ENCODE assay signal across 1 cellular context in the genomic region with DNA sequence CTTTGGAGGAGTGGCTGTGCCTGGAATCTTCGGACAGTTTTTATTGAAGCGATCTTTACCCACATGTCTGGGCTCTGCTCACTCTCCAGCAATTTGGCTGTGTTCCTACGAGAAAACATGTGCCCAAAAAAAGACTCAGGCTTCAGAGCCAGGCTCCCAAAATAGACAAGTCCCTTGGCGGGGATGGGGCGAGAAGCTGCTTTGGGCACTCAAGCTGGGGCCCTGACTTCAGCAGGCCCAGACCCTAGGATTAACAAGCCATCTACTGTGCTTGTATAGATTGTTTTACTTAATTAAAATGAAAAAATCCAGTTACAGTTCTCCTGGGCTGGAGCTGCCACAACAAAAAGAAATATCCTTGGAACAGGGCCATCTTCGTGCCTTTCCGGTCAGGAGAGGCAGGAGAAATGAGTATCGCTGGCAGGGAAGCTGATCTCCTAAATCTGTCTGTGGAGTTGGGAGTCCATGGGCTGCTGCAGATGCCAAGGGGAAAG.
TF ChIP-seq lines count a peak whose summit lies in the region.

No MANE protein-coding gene starts in this region.

TF ChIP-seq in SK-N-SH, 30 proteins besides CTCF, POLR2A, EP300 and RAD21 (continued from another document):
- TF ChIP-seq FOSL2 (IDR thresholded peaks at IDR 0.05; ENCODE audit: borderline replicate concordance, low read depth) (no peak), GABPA (IDR thresholded peaks at IDR 0.05; ENCODE audit: low read depth) (no peak), SIN3A (IDR thresholded peaks at IDR 0.05; ENCODE audit: borderline replicate concordance, low read depth, low read length) (no peak), GATA2 (CRISPR knock-in tag; IDR thresholded peaks at IDR 0.05) (no peak), YY1 (IDR thresholded peaks at IDR 0.05; ENCODE audit: low read depth) (no peak), NRF1 (IDR thresholded peaks at IDR 0.05; ENCODE audit: low read depth, low read length) (no peak), TEAD4 (IDR thresholded peaks at IDR 0.05; ENCODE audit: borderline replicate concordance, insufficient read depth) (no peak), USF2 (IDR thresholded peaks at IDR 0.05; ENCODE audit: borderline replicate concordance, low read depth, low read length) (no peak), EZH2phosphoT487 (IDR thresholded peaks at IDR 0.05; ENCODE audit: borderline replicate concordance, low read depth) (no peak), TCF12 (IDR thresholded peaks at IDR 0.05) (peak; percentile 51), POLR2AphosphoS5 (IDR thresholded peaks at IDR 0.05; ENCODE audit: low read depth, low read length) (no peak), CHD2 (IDR thresholded peaks at IDR 0.05; ENCODE audit: low read length, partially characterized antibody) (no peak), ELF1 (IDR thresholded peaks at IDR 0.05) (no peak), FOXM1 (IDR thresholded peaks at IDR 0.05; ENCODE audit: low read depth) (no peak), IRF3 (IDR thresholded peaks at IDR 0.05; ENCODE audit: low read depth, low read length) (no peak), MEF2A (IDR thresholded peaks at IDR 0.05; ENCODE audit: borderline replicate concordance, low read depth) (no peak), NFIC (IDR thresholded peaks at IDR 0.05; ENCODE audit: borderline replicate concordance) (peak; percentile 50; the same call in 1 of the 2 replicates), SMC3 (IDR thresholded peaks at IDR 0.05; ENCODE audit: low read depth, low read length) (no peak), RCOR1 (IDR thresholded peaks at IDR 0.05; ENCODE audit: low read length) (no peak), RFX5 (IDR thresholded peaks at IDR 0.05; ENCODE audit: low read length) (no peak), PBX3 (IDR thresholded peaks at IDR 0.05) (peak; percentile 11; the same call in 1 of the 2 replicates), RXRA (IDR thresholded peaks at IDR 0.05; ENCODE audit: borderline replicate concordance, low read depth) (no peak), MXI1 (IDR thresholded peaks at IDR 0.05; ENCODE audit: low read depth, low read length) (peak; percentile 68; the same call in 1 of the 2 replicates), MAX (IDR thresholded peaks at IDR 0.05; ENCODE audit: low read depth) (no peak)
- TF ChIP-seq, protein P1, sequence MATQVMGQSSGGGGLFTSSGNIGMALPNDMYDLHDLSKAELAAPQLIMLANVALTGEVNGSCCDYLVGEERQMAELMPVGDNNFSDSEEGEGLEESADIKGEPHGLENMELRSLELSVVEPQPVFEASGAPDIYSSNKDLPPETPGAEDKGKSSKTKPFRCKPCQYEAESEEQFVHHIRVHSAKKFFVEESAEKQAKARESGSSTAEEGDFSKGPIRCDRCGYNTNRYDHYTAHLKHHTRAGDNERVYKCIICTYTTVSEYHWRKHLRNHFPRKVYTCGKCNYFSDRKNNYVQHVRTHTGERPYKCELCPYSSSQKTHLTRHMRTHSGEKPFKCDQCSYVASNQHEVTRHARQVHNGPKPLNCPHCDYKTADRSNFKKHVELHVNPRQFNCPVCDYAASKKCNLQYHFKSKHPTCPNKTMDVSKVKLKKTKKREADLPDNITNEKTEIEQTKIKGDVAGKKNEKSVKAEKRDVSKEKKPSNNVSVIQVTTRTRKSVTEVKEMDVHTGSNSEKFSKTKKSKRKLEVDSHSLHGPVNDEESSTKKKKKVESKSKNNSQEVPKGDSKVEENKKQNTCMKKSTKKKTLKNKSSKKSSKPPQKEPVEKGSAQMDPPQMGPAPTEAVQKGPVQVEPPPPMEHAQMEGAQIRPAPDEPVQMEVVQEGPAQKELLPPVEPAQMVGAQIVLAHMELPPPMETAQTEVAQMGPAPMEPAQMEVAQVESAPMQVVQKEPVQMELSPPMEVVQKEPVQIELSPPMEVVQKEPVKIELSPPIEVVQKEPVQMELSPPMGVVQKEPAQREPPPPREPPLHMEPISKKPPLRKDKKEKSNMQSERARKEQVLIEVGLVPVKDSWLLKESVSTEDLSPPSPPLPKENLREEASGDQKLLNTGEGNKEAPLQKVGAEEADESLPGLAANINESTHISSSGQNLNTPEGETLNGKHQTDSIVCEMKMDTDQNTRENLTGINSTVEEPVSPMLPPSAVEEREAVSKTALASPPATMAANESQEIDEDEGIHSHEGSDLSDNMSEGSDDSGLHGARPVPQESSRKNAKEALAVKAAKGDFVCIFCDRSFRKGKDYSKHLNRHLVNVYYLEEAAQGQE (IDR thresholded peaks at IDR 0.05; ENCODE audit: low read depth, low read length): no peak
